23 cellular contexts compared by ENCODE assay signal in the genomic region with DNA sequence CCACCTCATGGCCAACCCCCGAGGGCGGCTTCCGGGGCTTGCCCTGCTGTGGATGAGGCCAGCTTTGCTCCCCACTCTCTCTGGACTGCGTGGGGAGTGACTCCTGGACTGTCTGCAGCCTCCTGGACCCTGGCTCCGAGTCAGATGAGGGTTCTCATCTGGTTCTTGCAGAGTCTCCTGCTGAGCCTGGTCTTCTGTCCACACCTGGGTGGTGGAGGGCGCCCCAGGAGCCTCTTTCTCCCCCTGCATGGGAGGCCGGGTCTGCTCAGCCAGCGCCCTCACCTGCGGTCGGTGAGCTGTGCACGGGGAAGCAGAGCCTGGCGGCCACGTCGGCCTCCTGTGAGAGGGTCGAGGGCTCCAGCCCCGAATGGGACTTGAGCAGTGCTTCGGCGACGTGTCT.
A peak's percentile ranks its signal among the peaks of the same experiment; 100 is the strongest.
DNase-seq lines count a peak whose midpoint lies in the region; ATAC-seq, FAIRE-seq and TF ChIP-seq lines count a peak whose summit lies in the region.
"Had no signal": no experiment of that assay in that cellular context is flagged by ENCODE, and none has a peak within 500 bp of the region (broad histone marks: within the 10 kb centered on the region; RNA-seq: fewer than 3 reads in every experiment).

No MANE protein-coding gene starts in this region.

- TF ChIP-seq EP300 in H1 (IDR thresholded peaks at IDR 0.05; ENCODE audit: borderline replicate concordance in 1 of 2, low read depth in 2 of 2, low read length in 2 of 2), result no peak
- no peak for TF ChIP-seq EP300 in suprapubic skin (IDR thresholded peaks at IDR 0.05)

- no peaks in the 10 kb centered on the region; a peak in 1 of 4 replicates for H3K79me2 ChIP-seq in H1 (ENCODE audit: control insufficient read depth in 1 of 2, insufficient read depth in 2 of 2, low read length in 2 of 2)

- H3K9me3 ChIP-seq in H1 (ENCODE audit: insufficient read depth in 2 of 2, low read depth in 1 of 2, low read length in 1 of 2) (no peaks in the 10 kb centered on the region; a peak in 1 of 4 replicates), neuronal stem cell (replicated peaks in 1 of 2; ENCODE audit: control insufficient read depth in 2 of 2, insufficient read depth in 1 of 2, low read depth in 1 of 2, low read length in 2 of 2) (peaks cover 0 to 10% of the 10 kb centered on the region in 2 donors), suprapubic skin (no peaks in the 10 kb centered on the region)
- H3K9me3 ChIP-seq: BE2C, MG63 had no signal

- peaks cover 0 to 19% (median 8%) of the 10 kb centered on the region in 4 experiments; a peak in 5 of 7 replicates for H3K27me3 ChIP-seq in H1 (replicated peaks in 1 of 4; ENCODE audit: control insufficient read depth in 3 of 4, extremely low read depth in 1 of 4, insufficient read depth in 3 of 4, low read length in 3 of 4)
- H3K27me3 ChIP-seq in neuronal stem cell (ENCODE audit: control insufficient read depth in 3 of 3, insufficient read depth in 3 of 3, low read depth in 1 of 3, low read length in 3 of 3), result peaks cover 0 to 6% (median 0%) of the 10 kb centered on the region in 3 experiments
- peaks cover 6% of the 10 kb centered on the region for H3K27me3 ChIP-seq in suprapubic skin
- H3K27me3 ChIP-seq: MG63 had no signal

- H2BK12ac ChIP-seq in H1 (ENCODE audit: low read depth, low read length), result no peak overlapping the region
- no peak overlapping the region for H2BK12ac ChIP-seq in neuronal stem cell (ENCODE audit: low read length)

- no peak for FAIRE-seq in H1 (lab: Jason Lieb, UNC)

- TF ChIP-seq POLR2A in H1 (IDR thresholded peaks at IDR 0.05; ENCODE audit: control extremely low read depth in 1 of 2, low read depth in 2 of 2, low read length in 2 of 2) (no peak), suprapubic skin (IDR thresholded peaks at IDR 0.05) (no peak)

- peak overlapping the region; percentile 95; the same call in 1 of the 2 replicates for H2AK5ac ChIP-seq in H1 (ENCODE audit: low read depth, low read length)
- peak overlapping the region; percentile 2 for H2AK5ac ChIP-seq in neuronal stem cell (ENCODE audit: low read depth, low read length)

- no peak overlapping the region for H3K56ac ChIP-seq in H1 (replicated peaks; ENCODE audit: insufficient read length, low read depth, low read length)

- H2AFZ ChIP-seq in H1 (ENCODE audit: low read length) (no peak overlapping the region), neuronal stem cell (ENCODE audit: low read length) (no peak overlapping the region)

- H2BK120ac ChIP-seq in H1 (replicated peaks; ENCODE audit: low read depth, low read length), result no peak overlapping the region
- H2BK120ac ChIP-seq in neuronal stem cell (ENCODE audit: low read depth, low read length), result no peak overlapping the region

- H4K91ac ChIP-seq in H1 (replicated peaks; ENCODE audit: insufficient read length, low read length) (no peak overlapping the region), neuronal stem cell (ENCODE audit: low read depth, low read length, poor library complexity) (peak overlapping the region; percentile 90)

- peak; percentile 17 for DNase-seq in activated CD4-positive, CD25-positive, alpha-beta regulatory T cell treated with anti-CD3 and anti-CD28 coated beads, Interleukin-2, amount 50 U/mL, for 72 hours
- no peak for DNase-seq in H1 (ENCODE audit: low read depth in 1 of 2, low spot score in 2 of 2)
- no peak for DNase-seq in neuronal stem cell (ENCODE audit: low spot score)
- DNase-seq in suprapubic skin (ENCODE audit: low spot score in 2 of 2), result peak; percentile 41 to 65
- no peak for DNase-seq in kidney glomerular epithelial cell (lab: John Stamatoyannopoulos, UW)
- no peak for DNase-seq in omental fat pad (ENCODE audit: low spot score)
- DNase-seq: BE2C; Calu3; CD8-positive, alpha-beta memory T cell; DMS79 treated with DMSO at 0.1 percent for 48 hours; GF-D8; KG1; MG63; NCI-H1105 treated with DMSO at 0.1 percent for 48 hours; NCI-H146; NCI-H1930; NCI-H446 treated with DMSO at 0.1 percent for 48 hours; NCI-H82; SHP77 treated with DMSO at 0.1 percent for 48 hours had no signal

- H3K27ac ChIP-seq in H1 (ENCODE audit: low read depth, low read length) (no peak overlapping the region), neuronal stem cell (replicated peaks; ENCODE audit: low read length) (no peak overlapping the region), suprapubic skin (no peak overlapping the region)
- H3K27ac ChIP-seq: 22Rv1, RWPE1 had no signal

- no peak for ATAC-seq in activated CD4-positive, CD25-positive, alpha-beta regulatory T cell treated with anti-CD3 and anti-CD28 coated beads, Interleukin-2, amount 50 U/mL, for 24 hours
- no peak for ATAC-seq in omental fat pad (ENCODE audit: low FRiP score)
- ATAC-seq: HCT116 had no signal

- peaks cover 4 to 25% of the 10 kb centered on the region in 2 experiments for H4K20me1 ChIP-seq in H1 (replicated peaks in 1 of 2; ENCODE audit: control insufficient read depth in 1 of 2, insufficient read depth in 2 of 2, low read length in 2 of 2)

- POLR2A ChIA-PET in H1 (lab: Charles Lee; ENCODE audit: partially characterized antibody), result no interaction called here

- CTCF ChIA-PET in H1 (lab: Charles Lee; ENCODE audit: partially characterized antibody), result interaction anchor here (0.7 to 1.1 kb wide), 2 partner anchors 9 to 10 kb away, joined by 3 to 4 read pairs; no protein-coding TSS in a partner anchor

- H3K4me2 ChIP-seq in H1 (ENCODE audit: insufficient read depth in 1 of 2, low read depth in 2 of 2, low read length in 2 of 2), result no peak overlapping the region
- no peak overlapping the region for H3K4me2 ChIP-seq in neuronal stem cell (ENCODE audit: insufficient read depth, low read length, poor library complexity, severe bottlenecking)

- H3K23me2 ChIP-seq in H1 (ENCODE audit: low read depth, low read length), result peaks cover 10% of the 10 kb centered on the region; the same call in 1 of the 2 replicates

- peaks cover 0 to 18% (median 6%) of the 10 kb centered on the region in 4 experiments; a peak in 4 of 7 replicates for H3K4me1 ChIP-seq in H1 (replicated peaks in 1 of 4; ENCODE audit: control insufficient read depth in 3 of 4, insufficient read depth in 4 of 4, low read length in 3 of 4)
- peaks cover 0 to 7% of the 10 kb centered on the region in 2 donors for H3K4me1 ChIP-seq in neuronal stem cell (ENCODE audit: control insufficient read depth in 2 of 2, insufficient read depth in 1 of 2, low read depth in 1 of 2, low read length in 2 of 2)
- peaks cover 3% of the 10 kb centered on the region for H3K4me1 ChIP-seq in suprapubic skin
- H3K4me1 ChIP-seq: BE2C had no signal

- WGBS in H1 (ENCODE audit: extremely low coverage in 1 of 2, insufficient coverage in 1 of 2, insufficient read length in 1 of 2, insufficient replicate concordance in 2 of 2, low coverage in 1 of 2, low lambda C conversion rate in 2 of 2, missing lambda C conversion rate in 1 of 2), 2 experiments, result 91% methylated on average over 18 of the region's 19 CpGs; no CpG with 5 or more reads in 1 of the 2 experiments
- WGBS in neuronal stem cell (ENCODE audit: extremely low coverage in 2 of 2, insufficient read length in 2 of 2, insufficient replicate concordance in 1 of 2), 2 donors, result no CpG with 5 or more reads among the region's 19 CpGs
- WGBS in suprapubic skin, result 89% methylated on average over 9 of the region's 19 CpGs

- no peak overlapping the region for H3K4me3 ChIP-seq in H1 (ENCODE audit: extremely low read depth in 1 of 4, insufficient read depth in 2 of 4, low read depth in 3 of 4, low read length in 4 of 4)
- H3K4me3 ChIP-seq in neuronal stem cell (ENCODE audit: low read length in 2 of 2), result no peak overlapping the region
- no peak overlapping the region for H3K4me3 ChIP-seq in suprapubic skin
- H3K4me3 ChIP-seq: MG63 had no signal

- H3K23ac ChIP-seq in H1 (ENCODE audit: insufficient read length), result no peak overlapping the region
- no peak overlapping the region for H3K23ac ChIP-seq in neuronal stem cell (ENCODE audit: low read depth, low read length, poor library complexity)

- H3K4ac ChIP-seq in H1 (replicated peaks; ENCODE audit: insufficient read length, low read depth, low read length), result no peak overlapping the region
- no peak overlapping the region for H3K4ac ChIP-seq in neuronal stem cell (ENCODE audit: low read length)

- H2BK20ac ChIP-seq in H1 (ENCODE audit: low read length), result no peak overlapping the region

- no peak overlapping the region for H4K8ac ChIP-seq in H1 (ENCODE audit: extremely low read depth, insufficient read depth, low read length)
- no peak overlapping the region for H4K8ac ChIP-seq in neuronal stem cell (ENCODE audit: low read depth, low read length)

- no peak for TF ChIP-seq CTCF in H1 (IDR thresholded peaks at IDR 0.05; ENCODE audit: control extremely low read depth in 1 of 3, insufficient read depth in 1 of 3, low read depth in 1 of 3, low read length in 3 of 3)
- TF ChIP-seq CTCF in suprapubic skin (IDR thresholded peaks at IDR 0.05), result no peak
- TF ChIP-seq CTCF in omental fat pad (IDR thresholded peaks at IDR 0.05), result no peak

- H4K5ac ChIP-seq in H1 (ENCODE audit: insufficient read length, low read depth, low read length), result no peak overlapping the region

- H3K18ac ChIP-seq in H1 (ENCODE audit: extremely low read depth, low read length), result no peak overlapping the region
- peak overlapping the region; percentile 27 for H3K18ac ChIP-seq in neuronal stem cell (ENCODE audit: low read length)

- no peak overlapping the region for H3K14ac ChIP-seq in H1 (ENCODE audit: insufficient read length)
- no peak overlapping the region for H3K14ac ChIP-seq in neuronal stem cell (ENCODE audit: low read length)

- no peak overlapping the region for H3K9ac ChIP-seq in H1 (replicated peaks in 1 of 4; ENCODE audit: extremely low read depth in 1 of 4, low read depth in 3 of 4, low read length in 3 of 4)
- no peak overlapping the region for H3K9ac ChIP-seq in neuronal stem cell (ENCODE audit: low read depth, low read length, poor library complexity)

- H2BK15ac ChIP-seq in H1 (ENCODE audit: low read length) (no peak overlapping the region), neuronal stem cell (ENCODE audit: low read length) (no peak overlapping the region)

- H3K36me3 ChIP-seq in H1 (ENCODE audit: control insufficient read depth in 2 of 4, insufficient read depth in 4 of 4, low read length in 3 of 4) (no peaks in the 10 kb centered on the region), neuronal stem cell (replicated peaks in 1 of 2; ENCODE audit: control insufficient read depth in 2 of 2, insufficient read depth in 2 of 2, low read length in 2 of 2) (no peaks in the 10 kb centered on the region), suprapubic skin (no peaks in the 10 kb centered on the region)
- H3K36me3 ChIP-seq: BE2C, MG63 had no signal

- TF ChIP-seq RAD21 in H1 (IDR thresholded peaks at IDR 0.05 in 1 of 2, conservative IDR thresholded peaks at IDR 0.05 in 1 of 2; ENCODE audit: low read depth in 2 of 2, low read length in 2 of 2), result no peak

- H3K79me1 ChIP-seq in H1 (ENCODE audit: low read depth, low read length), result no peaks in the 10 kb centered on the region
- H3K79me1 ChIP-seq in neuronal stem cell (ENCODE audit: low read depth, low read length), result peaks cover 3% of the 10 kb centered on the region

- H2BK5ac ChIP-seq in H1 (ENCODE audit: low read depth, low read length) (no peak overlapping the region), neuronal stem cell (ENCODE audit: low read length) (no peak overlapping the region)

TF ChIP-seq in H1, 55 proteins besides CTCF, POLR2A, EP300 and RAD21 (continues in another document):
- TF ChIP-seq ZNF274 (IDR thresholded peaks at IDR 0.05; ENCODE audit: borderline replicate concordance, extremely low read depth, low read length) (no peak), RFX5 (IDR thresholded peaks at IDR 0.05; ENCODE audit: borderline replicate concordance, low read depth, low read length) (no peak)

Comparison
In these comparisons a context has a peak if more than half of its experiments do, and no peak if none do; other contexts are left out.
1. DNase-seq: peak in activated CD4-positive, CD25-positive, alpha-beta regulatory T cell treated with anti-CD3 and anti-CD28 coated beads, Interleukin-2, amount 50 U/mL, for 72 hours (single experiment) and suprapubic skin (2 of 2); none in H1 (0 of 2), neuronal stem cell (single experiment), kidney glomerular epithelial cell (single experiment) and omental fat pad (single experiment).